ENCODE assay signal across 25 cellular contexts in the genomic region with DNA sequence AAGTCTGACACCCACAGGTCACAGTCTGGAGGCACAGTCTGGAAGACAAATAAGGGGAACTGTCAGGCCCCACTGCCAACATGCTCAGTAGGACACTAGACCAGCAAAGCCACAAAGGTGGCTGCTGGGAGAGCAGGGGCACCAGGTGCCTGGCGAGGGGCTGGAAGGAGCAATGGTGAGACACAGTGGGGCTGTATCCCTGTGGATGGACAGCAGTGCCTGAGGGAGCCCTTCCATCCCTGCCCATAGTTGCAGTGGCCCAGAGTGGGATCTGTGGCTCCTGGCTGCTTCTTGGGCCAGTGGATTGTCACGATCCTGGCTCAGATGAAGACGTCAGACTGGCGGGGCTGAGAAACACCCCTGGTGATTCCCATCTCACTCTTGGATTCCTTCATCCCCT.
"Had no signal": no experiment of that assay in that cellular context is flagged by ENCODE, and none has a peak within 500 bp of the region (broad histone marks: within the 10 kb centered on the region; RNA-seq: fewer than 3 reads in every experiment).

No MANE protein-coding gene starts in this region.

- ATAC-seq: activated CD4-positive, alpha-beta T cell treated with anti-CD3 and anti-CD28 coated beads for 36 hours; activated CD8-positive, alpha-beta memory T cell treated with anti-CD3 and anti-CD28 coated beads, Interleukin-2, amount 10 ng/mL, durations not matched to agents 7 days and 5 days; activated CD8-positive, alpha-beta T cell treated with anti-CD3 and anti-CD28 coated beads, Interleukin-2, amount 10 ng/mL, durations not matched to agents 7 days and 5 days; activated naive CD4-positive, alpha-beta T cell treated with anti-CD3 and anti-CD28 coated beads, Interleukin-2, amount 50 U/mL, for 72 hours; activated T-cell treated with anti-CD3 and anti-CD28 coated beads, Interleukin-2, amount 50 U/mL, for 72 hours; effector memory CD8-positive, alpha-beta T cell; heart left ventricle; naive thymus-derived CD8-positive, alpha-beta T cell; right cardiac atrium had no signal

- H3K4me1 Mint-ChIP-seq: activated CD4-positive, alpha-beta T cell treated with anti-CD3 and anti-CD28 coated beads for 36 hours; activated CD8-positive, alpha-beta memory T cell treated with anti-CD3 and anti-CD28 coated beads, Interleukin-2, amount 10 ng/mL, durations not matched to agents 7 days and 5 days; immature natural killer cell; memory B cell had no signal

- H3K4me3 Mint-ChIP-seq: activated CD4-positive, alpha-beta T cell treated with anti-CD3 and anti-CD28 coated beads for 36 hours; activated CD8-positive, alpha-beta memory T cell treated with anti-CD3 and anti-CD28 coated beads, Interleukin-2, amount 10 ng/mL, durations not matched to agents 7 days and 5 days; activated CD8-positive, alpha-beta T cell treated with anti-CD3 and anti-CD28 coated beads, Interleukin-2, amount 10 ng/mL, durations not matched to agents 7 days and 5 days; activated T-cell treated with anti-CD3 and anti-CD28 coated beads, Interleukin-2, amount 50 U/mL, for 72 hours; effector memory CD8-positive, alpha-beta T cell; immature natural killer cell; memory B cell; naive thymus-derived CD8-positive, alpha-beta T cell; neural crest cell; T-helper 2 cell treated with Interferon-gamma antibody and Interleukin-4, amounts not matched to agents 5 μg/mL and 100 μg/mL, for 36 hours had no signal

- H3K27me3 Mint-ChIP-seq: activated CD8-positive, alpha-beta memory T cell treated with anti-CD3 and anti-CD28 coated beads, Interleukin-2, amount 10 ng/mL, durations not matched to agents 7 days and 5 days had no signal

- DNase-seq: activated CD4-positive, alpha-beta T cell treated with anti-CD3 and anti-CD28 coated beads for 36 hours; activated CD4-positive, CD25-positive, alpha-beta regulatory T cell; activated CD8-positive, alpha-beta memory T cell treated with anti-CD3 and anti-CD28 coated beads, Interleukin-2, amount 10 ng/mL, durations not matched to agents 7 days and 5 days; activated CD8-positive, alpha-beta T cell treated with anti-CD3 and anti-CD28 coated beads, Interleukin-2, amount 10 ng/mL, durations not matched to agents 7 days and 5 days; activated naive CD4-positive, alpha-beta T cell; activated T-cell treated with anti-CD3 and anti-CD28 coated beads, Interleukin-2, amount 50 U/mL, for 72 hours; anterior cingulate cortex; cerebellar nuclear complex; effector memory CD8-positive, alpha-beta T cell; erythroblast; heart left ventricle; immature natural killer cell; kidney; midbrain; naive thymus-derived CD8-positive, alpha-beta T cell; occipital lobe; right cardiac atrium; stimulated activated naive CD4-positive, alpha-beta T cell treated with Interleukin-2 at 50 U/mL for 16 hours; T-helper 1 cell; thyroid gland; upper lobe of left lung had no signal

- H3K36me3 Mint-ChIP-seq: activated CD8-positive, alpha-beta memory T cell treated with anti-CD3 and anti-CD28 coated beads, Interleukin-2, amount 10 ng/mL, durations not matched to agents 7 days and 5 days; activated naive CD4-positive, alpha-beta T cell treated with anti-CD3 and anti-CD28 coated beads, Interleukin-2, amount 50 U/mL, for 72 hours; immature natural killer cell; memory B cell; naive thymus-derived CD8-positive, alpha-beta T cell had no signal

- H3K27ac Mint-ChIP-seq: activated CD4-positive, alpha-beta T cell treated with anti-CD3 and anti-CD28 coated beads for 36 hours; activated CD8-positive, alpha-beta memory T cell treated with anti-CD3 and anti-CD28 coated beads, Interleukin-2, amount 10 ng/mL, durations not matched to agents 7 days and 5 days; activated CD8-positive, alpha-beta T cell treated with anti-CD3 and anti-CD28 coated beads, Interleukin-2, amount 10 ng/mL, durations not matched to agents 7 days and 5 days; activated naive CD4-positive, alpha-beta T cell treated with anti-CD3 and anti-CD28 coated beads, Interleukin-2, amount 50 U/mL, for 72 hours; activated T-cell treated with anti-CD3 and anti-CD28 coated beads, Interleukin-2, amount 50 U/mL, for 72 hours; effector memory CD8-positive, alpha-beta T cell; immature natural killer cell; memory B cell; naive thymus-derived CD8-positive, alpha-beta T cell; T-helper 2 cell treated with Interferon-gamma antibody and Interleukin-4, amounts not matched to agents 5 μg/mL and 100 μg/mL, for 36 hours had no signal

- H3K9me3 Mint-ChIP-seq: activated naive CD4-positive, alpha-beta T cell treated with anti-CD3 and anti-CD28 coated beads, Interleukin-2, amount 50 U/mL, for 72 hours; activated T-cell treated with anti-CD3 and anti-CD28 coated beads, Interleukin-2, amount 50 U/mL, for 72 hours; effector memory CD8-positive, alpha-beta T cell; immature natural killer cell; memory B cell; neural crest cell; T-helper 2 cell treated with Interferon-gamma antibody and Interleukin-4, amounts not matched to agents 5 μg/mL and 100 μg/mL, for 36 hours had no signal
